Comparison of ENCODE assay signal across 1 cellular context in the genomic region with DNA sequence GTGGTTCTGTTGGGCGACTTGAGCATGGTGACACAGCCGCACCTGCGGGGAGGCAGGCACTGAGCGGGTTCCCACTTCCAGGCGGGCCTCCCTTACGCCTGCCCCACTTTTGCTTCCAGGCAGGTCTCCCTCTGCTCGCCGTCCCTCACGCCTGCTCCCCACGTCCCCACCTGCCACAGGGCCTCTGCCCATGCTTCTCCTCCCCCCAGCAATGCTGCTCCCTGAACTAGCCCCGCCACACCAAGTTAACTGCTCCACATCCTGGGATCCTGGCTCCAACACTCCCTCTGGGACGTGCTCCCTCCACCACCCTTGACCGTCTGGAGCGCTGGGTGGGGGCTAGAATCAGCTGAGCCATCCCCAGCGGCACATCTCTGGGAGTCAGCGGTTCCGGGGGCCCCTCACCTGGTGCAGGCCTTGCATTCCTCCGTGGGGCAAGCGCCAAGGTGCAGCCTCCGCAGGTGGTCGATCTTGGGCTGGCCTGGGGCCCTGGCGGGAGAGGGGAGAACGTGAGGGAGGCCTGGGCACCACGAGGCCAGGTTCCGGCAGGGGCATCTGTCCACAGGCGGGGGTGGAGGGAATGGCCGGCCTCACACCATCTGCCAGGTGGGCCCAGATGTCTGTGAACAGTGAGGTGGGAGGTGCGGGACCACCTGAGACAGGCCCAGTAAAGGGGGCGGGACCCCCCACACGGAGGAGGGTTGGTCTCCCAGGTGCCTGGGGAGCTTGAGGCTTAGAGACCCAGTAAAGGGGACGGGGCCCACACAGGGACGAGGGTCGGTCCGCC.
TF ChIP-seq lines count a peak whose summit lies in the region.

No MANE protein-coding gene starts in this region.

TF ChIP-seq in H1, 55 proteins besides CTCF, POLR2A, EP300 and RAD21:
- TF ChIP-seq SIX5 (IDR thresholded peaks at IDR 0.05; ENCODE audit: low read depth, low read length) (no peak), SIRT6 (IDR thresholded peaks at IDR 0.05; ENCODE audit: low read length) (no peak), HDAC6 (IDR thresholded peaks at IDR 0.05; ENCODE audit: low read depth, low read length) (no peak), POU5F1 (IDR thresholded peaks at IDR 0.05; ENCODE audit: low read depth, low read length) (no peak)
- TF ChIP-seq, protein P1, sequence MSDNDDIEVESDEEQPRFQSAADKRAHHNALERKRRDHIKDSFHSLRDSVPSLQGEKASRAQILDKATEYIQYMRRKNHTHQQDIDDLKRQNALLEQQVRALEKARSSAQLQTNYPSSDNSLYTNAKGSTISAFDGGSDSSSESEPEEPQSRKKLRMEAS (IDR thresholded peaks at IDR 0.05): 0 out of 2 replicates have a peak, but pooled peaks have one; percentile 12
